ENCODE assay signal across 8 cellular contexts in the genomic region with DNA sequence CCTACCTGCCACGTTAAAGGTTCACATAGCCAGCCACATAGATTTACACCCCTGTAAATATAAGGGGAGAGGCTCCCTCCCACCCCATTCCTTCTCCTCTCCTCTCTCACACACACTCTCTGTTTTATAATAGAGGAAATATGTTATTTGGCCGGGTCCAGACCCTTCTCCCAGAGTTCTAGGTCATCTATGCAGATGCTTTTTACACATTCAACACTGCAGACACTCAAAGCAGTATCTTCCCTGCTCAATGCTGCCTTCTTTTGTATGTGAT. TPM values are rescaled to one million over a fixed set of nuclear protein-coding genes. Genes with fewer than 3 reads are reported as not detected.
DNase-seq lines count a peak whose midpoint lies in the region; ATAC-seq and TF ChIP-seq lines count a peak whose summit lies in the region.

No MANE protein-coding gene starts in this region.

- peak overlapping the region; percentile 85 for H3K4me3 ChIP-seq in MG63

- H3K9me3 ChIP-seq in CD4-positive, alpha-beta T cell (ENCODE audit: control insufficient read depth, low read length) = no peaks in the 10 kb centered on the region
- H3K9me3 ChIP-seq in MG63 = no peaks in the 10 kb centered on the region

- peak overlapping the region; percentile 69 for H3K27ac ChIP-seq in CD4-positive, alpha-beta T cell (ENCODE audit: low read depth, low read length)

- TF ChIP-seq CTCF in CD4-positive, alpha-beta T cell (IDR thresholded peaks at IDR 0.05) = no peak
- TF ChIP-seq CTCF in neural crest cell (conservative IDR thresholded peaks at IDR 0.05) = no peak

- H3K27me3 Mint-ChIP-seq in CD4-positive, alpha-beta T cell = no peaks in the 10 kb centered on the region
- no peaks in the 10 kb centered on the region for H3K27me3 Mint-ChIP-seq in dendritic cell treated with granulocyte-macrophage colony-stimulating factor and Interleukin-4, amounts not matched to agents 40 ng/mL and 50 ng/mL, for 4 days
- H3K27me3 Mint-ChIP-seq in neural crest cell (ENCODE audit: low read depth) = no peaks in the 10 kb centered on the region

- no peak for DNase-seq in CD4-positive, alpha-beta T cell
- DNase-seq in MG63 (no peak), neural crest cell (ENCODE audit: low read depth, low spot score) (no peak), RPMI8226 (no peak), dermis blood vessel endothelial cell (no peak), posterior cingulate gyrus (no peak)
- DNase-seq in stimulated activated CD4-positive, alpha-beta T cell treated with anti-CD3 and anti-CD28 coated beads, Interleukin-4, amount 100 ng/mL, for 4 hours = no peak

- intact Hi-C loops in CD4-positive, alpha-beta T cell (cut with DNase I, micrococcal nuclease) = loop anchor here in 1 of 2 experiments (2.0 to 10.0 kb wide), 5 partner anchors 110 to 1500 kb away; partner anchors contain the start of genes ATXN1, KDM1B, NUP153 and TPMT
- intact Hi-C loops in dendritic cell treated with granulocyte-macrophage colony-stimulating factor and Interleukin-4, amounts not matched to agents 40 ng/mL and 50 ng/mL, for 4 days (cut with micrococcal nuclease) = loop anchor here (10.0 kb wide), 1 partner anchor 120 kb away; the partner anchor contains the start of gene RNF144B
- intact Hi-C loops in posterior cingulate gyrus (cut with DNase I) = no loop called here

- peaks cover 46% of the 10 kb centered on the region for H3K4me1 Mint-ChIP-seq in CD4-positive, alpha-beta T cell (ENCODE audit: low read depth)
- H3K4me1 Mint-ChIP-seq in dendritic cell treated with granulocyte-macrophage colony-stimulating factor and Interleukin-4, amounts not matched to agents 40 ng/mL and 50 ng/mL, for 4 days (ENCODE audit: low read depth) = peaks cover 34% of the 10 kb centered on the region
- peaks cover 46% of the 10 kb centered on the region for H3K4me1 Mint-ChIP-seq in neural crest cell

- no peaks in the 10 kb centered on the region for H3K9me3 Mint-ChIP-seq in CD4-positive, alpha-beta T cell
- H3K9me3 Mint-ChIP-seq in dendritic cell treated with granulocyte-macrophage colony-stimulating factor and Interleukin-4, amounts not matched to agents 40 ng/mL and 50 ng/mL, for 4 days = no peaks in the 10 kb centered on the region
- no peaks in the 10 kb centered on the region for H3K9me3 Mint-ChIP-seq in neural crest cell

- CTCF ChIA-PET in CD4-positive, alpha-beta T cell (lab: Charles Lee) = interaction anchor here (1.2 kb wide), 1 partner anchor 15 kb away, joined by 3 read pairs; no protein-coding TSS in a partner anchor

- peaks cover 16% of the 10 kb centered on the region for H3K36me3 ChIP-seq in MG63

- peaks cover 37% of the 10 kb centered on the region for H3K36me3 Mint-ChIP-seq in CD4-positive, alpha-beta T cell (ENCODE audit: low read depth)
- H3K36me3 Mint-ChIP-seq in dendritic cell treated with granulocyte-macrophage colony-stimulating factor and Interleukin-4, amounts not matched to agents 40 ng/mL and 50 ng/mL, for 4 days (ENCODE audit: low read depth) = peaks cover 36% of the 10 kb centered on the region
- peaks cover 10% of the 10 kb centered on the region for H3K36me3 Mint-ChIP-seq in neural crest cell (ENCODE audit: low read depth)

- no peak for ATAC-seq in CD4-positive, alpha-beta T cell (ENCODE audit: poor library complexity)

- H3K4me3 Mint-ChIP-seq in CD4-positive, alpha-beta T cell = peak overlapping the region; percentile 90
- peak overlapping the region; percentile 98 for H3K4me3 Mint-ChIP-seq in dendritic cell treated with granulocyte-macrophage colony-stimulating factor and Interleukin-4, amounts not matched to agents 40 ng/mL and 50 ng/mL, for 4 days
- H3K4me3 Mint-ChIP-seq in neural crest cell = peak overlapping the region; percentile 95

- H3K27ac Mint-ChIP-seq in CD4-positive, alpha-beta T cell = peak overlapping the region; percentile 98
- peak overlapping the region; percentile 96 for H3K27ac Mint-ChIP-seq in dendritic cell treated with granulocyte-macrophage colony-stimulating factor and Interleukin-4, amounts not matched to agents 40 ng/mL and 50 ng/mL, for 4 days
- peak overlapping the region; percentile 92 for H3K27ac Mint-ChIP-seq in neural crest cell (ENCODE audit: unreplicated experiment)

- no peaks in the 10 kb centered on the region for H3K27me3 ChIP-seq in CD4-positive, alpha-beta T cell (ENCODE audit: control insufficient read depth, insufficient read depth, low read length)
- no peaks in the 10 kb centered on the region for H3K27me3 ChIP-seq in MG63

- POLR2A ChIA-PET in CD4-positive, alpha-beta T cell (lab: Charles Lee) = interaction anchor here (1.0 to 2.1 kb wide), 3 partner anchors 109 to 122 kb away, joined by 3 to 10 read pairs (median 3); partner anchors contain the start of gene RNF144B

RNA-seq across cellular contexts. Expression of gene DEK, which starts 0.7 kb away (rescaled TPM):
- 10 to 100 TPM; 52.7 to 56.7 TPM for total RNA-seq in CD4-positive, alpha-beta T cell
- 86.4 and 160 TPM in 2 replicates for total RNA-seq in MG63 (2014; rRNA removed; shearing (Covaris generic); ENCODE audit: low replicate concordance)
- 207 and 221 TPM in 2 replicates for total RNA-seq in neural crest cell
- 122 and 136 TPM in 2 replicates for total RNA-seq in dermis blood vessel endothelial cell
